ENCODE assay signal across 1 cellular context in genomic region chr1:117147341-117147831, GRCh38.
TF ChIP-seq lines count a peak whose summit lies in the region.

No MANE protein-coding gene starts in this region.

TF ChIP-seq in SK-N-SH treated with all-trans-retinoic acid at 6 μM for 48 hours, 23 proteins besides CTCF, POLR2A, EP300 and RAD21 (continued from another document):
- TF ChIP-seq POU6F1 (CRISPR knock-in tag; IDR thresholded peaks at IDR 0.05; ENCODE audit: borderline replicate concordance, low read depth) (no peak), TSHZ2 (CRISPR knock-in tag; IDR thresholded peaks at IDR 0.05) (no peak), ARNTL (CRISPR knock-in tag; IDR thresholded peaks at IDR 0.05; ENCODE audit: borderline replicate concordance, low read depth) (no peak)
